In genomic region chr18:75638597-75639467, GRCh38 we compare ENCODE assay signal across 8 cellular contexts.
A peak's percentile ranks its signal among the peaks of the same experiment; 100 is the strongest.
DNase-seq lines count a peak whose midpoint lies in the region; TF ChIP-seq lines count a peak whose summit lies in the region.

No MANE protein-coding gene starts in this region.

- intact Hi-C loops in ovary (cut with DNase I) (no loop called here), PC-9 (cut with micrococcal nuclease; ENCODE audit: unreplicated experiment) (no loop called here)

- peak overlapping the region; percentile 2 for H3K27ac ChIP-seq in cardiac muscle cell
- no peak overlapping the region for H3K27ac ChIP-seq in ovary
- no peak overlapping the region for H3K27ac ChIP-seq in PC-9

- H3K27me3 ChIP-seq in cardiac muscle cell, result no peaks in the 10 kb centered on the region
- no peaks in the 10 kb centered on the region for H3K27me3 ChIP-seq in ovary
- H3K27me3 ChIP-seq in PC-9 (ENCODE audit: insufficient read depth, low read depth), result peaks cover 47% of the 10 kb centered on the region

- WGBS in ovary, 3 donors, result 10 to 18% (median 15%) methylated on average over 31 of the region's 31 CpGs

- no peaks in the 10 kb centered on the region for H4K20me1 ChIP-seq in PC-9 (ENCODE audit: insufficient read depth)

- TF ChIP-seq POLR2A in ovary (IDR thresholded peaks at IDR 0.05), result no peak

- no peak overlapping the region for H3K4me2 ChIP-seq in PC-9

- POLR2A ChIA-PET in PC-9 (lab: Charles Lee; ENCODE audit: unreplicated experiment), result no interaction called here

- H3K4me3 ChIP-seq in cardiac muscle cell (no peak overlapping the region), ovary (peak overlapping the region; percentile 35), PC-9 (no peak overlapping the region)

- CTCF ChIA-PET in PC-9 (lab: Charles Lee), result no interaction called here

- no peaks in the 10 kb centered on the region for H3K79me2 ChIP-seq in PC-9 (ENCODE audit: low read depth)

- H3K9me3 ChIP-seq in cardiac muscle cell (ENCODE audit: low read depth), result no peaks in the 10 kb centered on the region
- H3K9me3 ChIP-seq in ovary, result no peaks in the 10 kb centered on the region
- no peaks in the 10 kb centered on the region for H3K9me3 ChIP-seq in PC-9 (ENCODE audit: insufficient read depth, low read depth)

- no peak for TF ChIP-seq EP300 in ovary (IDR thresholded peaks at IDR 0.05)

- H3K4me1 ChIP-seq in cardiac muscle cell (ENCODE audit: low read depth) (peaks cover 14% of the 10 kb centered on the region), ovary (ENCODE audit: insufficient read depth) (peaks cover 2% of the 10 kb centered on the region), PC-9 (replicated peaks; ENCODE audit: insufficient read depth) (no peaks in the 10 kb centered on the region)

- H3K36me3 ChIP-seq in cardiac muscle cell, result no peaks in the 10 kb centered on the region
- H3K36me3 ChIP-seq in ovary, result no peaks in the 10 kb centered on the region
- no peaks in the 10 kb centered on the region for H3K36me3 ChIP-seq in PC-9 (ENCODE audit: low read depth)

- H2AFZ ChIP-seq in PC-9, result no peak overlapping the region

- H3F3A ChIP-seq in PC-9 (ENCODE audit: insufficient read depth, low read depth), result no peaks in the 10 kb centered on the region

- no peaks in the 10 kb centered on the region for H3K9me2 ChIP-seq in PC-9 (ENCODE audit: insufficient read depth)

- no peak for TF ChIP-seq CTCF in cardiac muscle cell (IDR thresholded peaks at IDR 0.05; ENCODE audit: low read depth, low read length)
- TF ChIP-seq CTCF in ovary (IDR thresholded peaks at IDR 0.05), result no peak
- no peak for TF ChIP-seq CTCF in PC-9 (conservative IDR thresholded peaks at IDR 0.05)

- BruUV-seq in PC-9 (replicated peaks; lab: Mats Ljungman, UMichigan), result no TSS peak

- DNase-seq in C1 segment of cervical spinal cord (lab: John Stamatoyannopoulos, UW) (peak in 11 of 14 donors; percentile 3 to 67 (median 39)), RPMI7951 (ENCODE audit: low read depth) (peak; percentile 92), cardiac muscle cell (ENCODE audit: low read depth in 1 of 2, low spot score in 1 of 2) (peak; percentile 18 to 80), ovary (peak in 3 of 5 donors; percentile 31 to 58 (median 46)), T-helper 2 cell (no peak), DMS153 treated with DMSO at 0.1 percent for 48 hours (lab: John Stamatoyannopoulos, UW; ENCODE audit: unreplicated experiment) (no peak), PC-9 (no peak)
- DNase-seq in activated CD8-positive, alpha-beta memory T cell treated with anti-CD3 and anti-CD28 coated beads, Interleukin-2, amount 50 U/mL, for 48 hours, result no peak

Comparison
In these comparisons a context has a peak if more than half of its experiments do, and no peak if none do; other contexts are left out.
1. DNase-seq: peak in C1 segment of cervical spinal cord (11 of 14), RPMI7951 (single experiment), cardiac muscle cell (2 of 2) and ovary (3 of 5); none in T-helper 2 cell (0 of 5), DMS153 treated with DMSO at 0.1 percent for 48 hours (single experiment), activated CD8-positive, alpha-beta memory T cell treated with anti-CD3 and anti-CD28 coated beads, Interleukin-2, amount 50 U/mL, for 48 hours (single experiment) and PC-9 (0 of 2).